Comparison of ENCODE assay signal across 10 cellular contexts in the genomic region with DNA sequence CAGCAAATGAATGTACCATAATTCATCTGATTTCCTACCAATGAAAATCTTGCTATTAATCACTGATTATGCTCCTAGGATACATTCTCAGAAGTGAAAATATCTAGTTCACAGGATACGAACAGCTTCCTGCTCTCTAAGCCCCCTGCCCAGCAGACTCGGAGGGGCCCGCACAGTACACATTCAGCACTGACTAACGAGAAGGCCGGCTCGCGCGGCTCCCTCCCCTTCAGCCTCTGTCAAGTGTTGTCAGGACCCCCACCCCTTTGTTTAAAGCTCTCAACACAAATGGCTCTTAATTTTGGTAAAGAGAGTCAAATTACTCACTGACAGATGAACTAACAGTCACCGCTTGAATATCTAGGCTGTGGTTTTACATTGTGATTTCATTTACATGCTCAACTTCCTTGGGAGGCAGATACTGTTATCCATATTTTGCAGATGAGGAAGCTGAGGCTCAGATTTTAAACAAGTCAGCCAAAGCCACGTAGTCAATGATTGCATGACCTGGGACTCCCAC.
DNase-seq lines count a peak whose midpoint lies in the region; ATAC-seq and TF ChIP-seq lines count a peak whose summit lies in the region.
"Had no signal": no experiment of that assay in that cellular context is flagged by ENCODE, and none has a peak within 500 bp of the region (broad histone marks: within the 10 kb centered on the region; RNA-seq: fewer than 3 reads in every experiment).

No MANE protein-coding gene starts in this region.

- DNase-seq in right cardiac atrium (no peak), Right ventricle myocardium superior (no peak), right lobe of liver (no peak), progenitor cell of endocrine pancreas (ENCODE audit: low spot score, unreplicated experiment) (no peak), HEK293T (ENCODE audit: extremely low spot score) (no peak), D341Med (ENCODE audit: low spot score) (no peak)
- DNase-seq in activated CD8-positive, alpha-beta T cell treated with anti-CD3 and anti-CD28 coated beads for 36 hours = no peak
- DNase-seq: KG1, SW 1271 had no signal

- H3K4me1 ChIP-seq in right cardiac atrium (ENCODE audit: control insufficient read depth, insufficient read depth, low read length) (peaks cover 8% of the 10 kb centered on the region), right lobe of liver (peaks cover 0 to 29% (median 2%) of the 10 kb centered on the region in 4 donors), urinary bladder (ENCODE audit: insufficient read depth) (no peaks in the 10 kb centered on the region)

- TF ChIP-seq CTCF in activated CD8-positive, alpha-beta T cell treated with anti-CD3 and anti-CD28 coated beads for 36 hours (IDR thresholded peaks at IDR 0.05) = no peak
- no peak for TF ChIP-seq CTCF in right lobe of liver (IDR thresholded peaks at IDR 0.05)
- no peak for TF ChIP-seq CTCF in progenitor cell of endocrine pancreas (IDR thresholded peaks at IDR 0.05; ENCODE audit: unreplicated experiment)

- peak overlapping the region; percentile 20 for H3K4me3 Mint-ChIP-seq in activated CD8-positive, alpha-beta T cell treated with anti-CD3 and anti-CD28 coated beads for 36 hours
- H3K4me3 Mint-ChIP-seq in progenitor cell of endocrine pancreas (ENCODE audit: low read depth) = no peak overlapping the region

- no peaks in the 10 kb centered on the region for H3K27me3 ChIP-seq in right cardiac atrium (ENCODE audit: control insufficient read depth, insufficient read depth)
- H3K27me3 ChIP-seq in right lobe of liver = no peaks in the 10 kb centered on the region

- H3K36me3 Mint-ChIP-seq in activated CD8-positive, alpha-beta T cell treated with anti-CD3 and anti-CD28 coated beads for 36 hours (ENCODE audit: low read depth) = peaks cover 48% of the 10 kb centered on the region
- H3K36me3 Mint-ChIP-seq in progenitor cell of endocrine pancreas (ENCODE audit: insufficient read depth) = peaks cover 8% of the 10 kb centered on the region

- H3K4me3 ChIP-seq in right cardiac atrium (ENCODE audit: low read length) (no peak overlapping the region), right lobe of liver (peak overlapping the region in 2 of 3 donors; percentile 9 to 28), urinary bladder (ENCODE audit: low read depth, low read length) (no peak overlapping the region)

- CTCF ChIA-PET in activated CD8-positive, alpha-beta T cell treated with anti-CD3 and anti-CD28 coated beads for 36 hours (lab: Charles Lee) = interaction anchor here (0.9 to 1.0 kb wide), 2 partner anchors 36 to 116 kb away, joined by 3 read pairs; no protein-coding TSS in a partner anchor
- CTCF ChIA-PET in HEK293T (lab: Yijun Ruan, JAX) = no interaction called here

- POLR2A ChIA-PET in activated CD8-positive, alpha-beta T cell treated with anti-CD3 and anti-CD28 coated beads for 36 hours (lab: Charles Lee) = interaction anchor here (1.2 to 4.7 kb wide), 5 partner anchors 10 to 113 kb away, joined by 3 to 17 read pairs (median 7); a partner anchor contains a TSS
- POLR2A ChIA-PET in HEK293T (lab: Yijun Ruan, JAX) = no interaction called here

- no peaks in the 10 kb centered on the region for H3K27me3 Mint-ChIP-seq in activated CD8-positive, alpha-beta T cell treated with anti-CD3 and anti-CD28 coated beads for 36 hours
- no peaks in the 10 kb centered on the region for H3K27me3 Mint-ChIP-seq in progenitor cell of endocrine pancreas

- H3K9me3 Mint-ChIP-seq in activated CD8-positive, alpha-beta T cell treated with anti-CD3 and anti-CD28 coated beads for 36 hours = no peaks in the 10 kb centered on the region
- H3K9me3 Mint-ChIP-seq in progenitor cell of endocrine pancreas (ENCODE audit: low read depth) = no peaks in the 10 kb centered on the region

- H3K9me3 ChIP-seq in right cardiac atrium (ENCODE audit: control insufficient read depth, low read length) (no peaks in the 10 kb centered on the region), right lobe of liver (no peaks in the 10 kb centered on the region)

- no peak for TF ChIP-seq POLR2A in right lobe of liver (IDR thresholded peaks at IDR 0.05)

- WGBS in right cardiac atrium = 89% methylated on average over 10 of the region's 10 CpGs
- WGBS in right lobe of liver (ENCODE audit: insufficient coverage, low coverage, low lambda C conversion rate, missing lambda C conversion rate) = 80% methylated on average over 10 of the region's 10 CpGs
- WGBS in urinary bladder = 86% methylated on average over 10 of the region's 10 CpGs

- H3K27ac ChIP-seq in right cardiac atrium (ENCODE audit: low read length) (peak overlapping the region; percentile 19), right lobe of liver (peak overlapping the region; percentile 87 to 95 (median 92)), urinary bladder (ENCODE audit: low read depth) (peak overlapping the region; percentile 18)

- peak overlapping the region; percentile 88 for H3K27ac Mint-ChIP-seq in activated CD8-positive, alpha-beta T cell treated with anti-CD3 and anti-CD28 coated beads for 36 hours
- no peak overlapping the region for H3K27ac Mint-ChIP-seq in progenitor cell of endocrine pancreas

- intact Hi-C loops in right cardiac atrium (cut with DNase I) (no loop called here), Right ventricle myocardium superior (cut with DNase I) (no loop called here), right lobe of liver (cut with DNase I) (no loop called here)
- intact Hi-C loops in activated CD8-positive, alpha-beta T cell treated with anti-CD3 and anti-CD28 coated beads for 36 hours (cut with micrococcal nuclease) = no loop called here

- peaks cover 41% of the 10 kb centered on the region for H3K4me1 Mint-ChIP-seq in activated CD8-positive, alpha-beta T cell treated with anti-CD3 and anti-CD28 coated beads for 36 hours (ENCODE audit: low read depth)
- peaks cover 9% of the 10 kb centered on the region for H3K4me1 Mint-ChIP-seq in progenitor cell of endocrine pancreas (ENCODE audit: low read depth)

- ATAC-seq in right cardiac atrium = no peak
- ATAC-seq in Right ventricle myocardium superior (ENCODE audit: poor library complexity) = no peak
- ATAC-seq in activated CD8-positive, alpha-beta T cell treated with anti-CD3 and anti-CD28 coated beads for 36 hours = no peak
- no peak for ATAC-seq in right lobe of liver

- H3K36me3 ChIP-seq in right lobe of liver (peaks cover 0 to 6% (median 1%) of the 10 kb centered on the region in 4 donors), urinary bladder (ENCODE audit: insufficient read depth) (no peaks in the 10 kb centered on the region)

TF ChIP-seq in HEK293T, 16 proteins besides CTCF, POLR2A, EP300 and RAD21:
- TF ChIP-seq LEF1 (IDR thresholded peaks at IDR 0.05; ENCODE audit: borderline replicate concordance) (no peak), SP1 (IDR thresholded peaks at IDR 0.05) (no peak), SUZ12 (IDR thresholded peaks at IDR 0.05) (no peak), HDGF (IDR thresholded peaks at IDR 0.05; ENCODE audit: borderline replicate concordance) (no peak), FOXA1 (IDR thresholded peaks at IDR 0.05) (no peak), NFRKB (IDR thresholded peaks at IDR 0.05) (no peak), CTBP1 (IDR thresholded peaks at IDR 0.05; ENCODE audit: borderline replicate concordance) (no peak), L3MBTL2 (conservative IDR thresholded peaks at IDR 0.05) (no peak), FOXK2 (IDR thresholded peaks at IDR 0.05) (no peak), FOXM1 (IDR thresholded peaks at IDR 0.05; ENCODE audit: borderline replicate concordance) (no peak), ZNF384 (IDR thresholded peaks at IDR 0.05) (no peak), TARDBP (IDR thresholded peaks at IDR 0.05) (no peak)

Comparison
In these comparisons a context has a peak if more than half of its experiments do, and no peak if none do; other contexts are left out.
1. H3K27ac ChIP-seq: peak in every context shown above with its lines; median percentile 92 in right lobe of liver; 19 in right cardiac atrium; 18 in urinary bladder.
2. H3K4me3 ChIP-seq: peak in right lobe of liver (2 of 3); none in right cardiac atrium (single experiment) and urinary bladder (single experiment).